Comparison of ENCODE assay signal across 1 cellular context in the genomic region with DNA sequence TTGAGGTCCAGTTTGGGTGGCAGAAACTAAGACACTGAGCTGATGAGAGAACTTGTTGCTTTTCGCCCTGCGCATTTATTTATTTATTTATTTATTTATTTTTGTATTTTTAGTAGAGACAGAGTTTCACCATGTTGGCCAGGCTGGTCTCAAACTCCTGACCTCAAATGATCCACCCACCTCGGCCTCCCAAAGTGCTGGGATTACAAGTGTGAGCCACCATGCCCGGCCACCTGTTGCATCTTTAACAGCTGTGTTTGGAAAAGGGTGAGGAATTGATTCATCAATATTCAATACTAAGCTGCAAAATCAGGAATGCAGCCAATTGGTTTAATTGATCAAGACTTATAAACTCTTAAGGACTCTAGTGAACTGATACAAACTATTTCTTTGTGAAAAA. TPM values are rescaled to one million over a fixed set of nuclear protein-coding genes. Genes with fewer than 3 reads are reported as not detected.
"Had no signal": no experiment of that assay in that cellular context is flagged by ENCODE, and none has a peak within 500 bp of the region (broad histone marks: within the 10 kb centered on the region; RNA-seq: fewer than 3 reads in every experiment).

No MANE protein-coding gene starts in this region.

RNA-seq across cellular contexts. Expression of a gene that starts 24.4 kb away (rescaled TPM):
- total RNA-seq: HT-29 had no signal
